9 cellular contexts compared by ENCODE assay signal in genomic region chr3:195893121-195893449, GRCh38. TPM values are rescaled to one million over a fixed set of nuclear protein-coding genes. Genes with fewer than 3 reads are reported as not detected.
DNase-seq lines count a peak whose midpoint lies in the region; ATAC-seq and TF ChIP-seq lines count a peak whose summit lies in the region.
"Had no signal": no experiment of that assay in that cellular context is flagged by ENCODE, and none has a peak within 500 bp of the region (broad histone marks: within the 10 kb centered on the region; RNA-seq: fewer than 3 reads in every experiment).

No MANE protein-coding gene starts in this region.

- no peaks in the 10 kb centered on the region for H3K9me3 Mint-ChIP-seq in activated B cell treated with CpG ODN at 0.5 μM for 24 hours
- no peaks in the 10 kb centered on the region for H3K9me3 Mint-ChIP-seq in naive thymus-derived CD4-positive, alpha-beta T cell
- no peaks in the 10 kb centered on the region for H3K9me3 Mint-ChIP-seq in Caco-2 (ENCODE audit: unreplicated experiment)

- POLR2A ChIA-PET in activated B cell treated with CpG ODN at 0.5 μM for 24 hours (lab: Charles Lee) (interaction anchor here (1.1 to 6.3 kb wide), 3 partner anchors 10 to 22 kb away, joined by 4 to 217 read pairs (median 38); partner anchors contain the start of gene TNK2), Caco-2 (lab: Charles Lee) (no interaction called here)
- POLR2A ChIA-PET in naive thymus-derived CD4-positive, alpha-beta T cell (lab: Charles Lee): interaction anchor here (0.6 to 13.5 kb wide), 3 partner anchors 14 to 1183 kb away, joined by 3 to 209 read pairs (median 52); partner anchors contain the start of gene TNK2

- no peak for TF ChIP-seq CTCF in activated B cell treated with CpG ODN at 0.5 μM for 24 hours (IDR thresholded peaks at IDR 0.05)
- TF ChIP-seq CTCF in left ventricle myocardium inferior (IDR thresholded peaks at IDR 0.05; ENCODE audit: borderline replicate concordance): no peak
- no peak for TF ChIP-seq CTCF in sigmoid colon (IDR thresholded peaks at IDR 0.05)
- no peak for TF ChIP-seq CTCF in Caco-2 (IDR thresholded peaks at IDR 0.05; ENCODE audit: insufficient read depth in 1 of 2, low read depth in 1 of 2, low read length in 1 of 2, severe bottlenecking in 1 of 2, unreplicated experiment in 1 of 2)

- H3K27me3 Mint-ChIP-seq in activated B cell treated with CpG ODN at 0.5 μM for 24 hours: no peaks in the 10 kb centered on the region
- no peaks in the 10 kb centered on the region for H3K27me3 Mint-ChIP-seq in naive thymus-derived CD4-positive, alpha-beta T cell
- H3K27me3 Mint-ChIP-seq in Caco-2 (ENCODE audit: insufficient read depth, unreplicated experiment): no peaks in the 10 kb centered on the region

- peak overlapping the region; percentile 30 for H3K27ac Mint-ChIP-seq in activated B cell treated with CpG ODN at 0.5 μM for 24 hours
- peak overlapping the region in 3 of 9 donors; percentile 13 to 89 (median 62) for H3K27ac Mint-ChIP-seq in naive thymus-derived CD4-positive, alpha-beta T cell
- H3K27ac Mint-ChIP-seq in Caco-2 (ENCODE audit: unreplicated experiment): no peak overlapping the region

- no TSS peak for BruUV-seq in Caco-2 (replicated peaks; lab: Mats Ljungman, UMichigan)

- CTCF ChIA-PET in activated B cell treated with CpG ODN at 0.5 μM for 24 hours (lab: Charles Lee) (interaction anchor here (0.8 to 5.7 kb wide), 5 partner anchors 15 to 40 kb away, joined by 3 to 103 read pairs (median 67); partner anchors contain the start of gene TNK2), Caco-2 (lab: Charles Lee) (interaction anchor here (2.1 to 2.9 kb wide), 2 partner anchors 15 to 34 kb away, joined by 9 to 23 read pairs; partner anchors contain the start of gene TNK2)
- CTCF ChIA-PET in naive thymus-derived CD4-positive, alpha-beta T cell (lab: Charles Lee): interaction anchor here (0.7 to 6.6 kb wide), 6 partner anchors 15 to 34 kb away, joined by 3 to 74 read pairs (median 24); partner anchors contain the start of gene TNK2

- no peak for TF ChIP-seq POLR2A in sigmoid colon (IDR thresholded peaks at IDR 0.05)

- H3K9me3 ChIP-seq in left ventricle myocardium inferior (replicated peaks) (no peaks in the 10 kb centered on the region), sigmoid colon (no peaks in the 10 kb centered on the region), Caco-2 (no peaks in the 10 kb centered on the region)
- H3K9me3 ChIP-seq in naive thymus-derived CD4-positive, alpha-beta T cell (ENCODE audit: control insufficient read depth in 2 of 3, low read length in 3 of 3): no peaks in the 10 kb centered on the region

- H3K27ac ChIP-seq in left ventricle myocardium inferior (replicated peaks) (peak overlapping the region; percentile 80), sigmoid colon (peak overlapping the region; percentile 90 to 95 (median 93))
- H3K27ac ChIP-seq in naive thymus-derived CD4-positive, alpha-beta T cell (ENCODE audit: low read depth, low read length): no peak overlapping the region

- H3K27me3 ChIP-seq in left ventricle myocardium inferior (ENCODE audit: low read depth) (no peaks in the 10 kb centered on the region), sigmoid colon (no peaks in the 10 kb centered on the region), Caco-2 (replicated peaks; ENCODE audit: control insufficient read depth, insufficient read depth, low read length) (no peaks in the 10 kb centered on the region)
- H3K27me3 ChIP-seq in naive thymus-derived CD4-positive, alpha-beta T cell (ENCODE audit: control insufficient read depth in 2 of 2, insufficient read depth in 2 of 2, low read length in 2 of 2): no peaks in the 10 kb centered on the region

- peaks cover 41% of the 10 kb centered on the region for H3K4me1 Mint-ChIP-seq in activated B cell treated with CpG ODN at 0.5 μM for 24 hours
- peaks cover 32 to 49% (median 36%) of the 10 kb centered on the region in 7 donors for H3K4me1 Mint-ChIP-seq in naive thymus-derived CD4-positive, alpha-beta T cell
- H3K4me1 Mint-ChIP-seq in Caco-2 (ENCODE audit: low read depth, unreplicated experiment): peaks cover 21% of the 10 kb centered on the region

- ATAC-seq in activated B cell treated with CpG ODN at 0.5 μM for 24 hours (ENCODE audit: low read depth) (no peak), GM21723 (IDR thresholded peaks at IDR 0.05; ENCODE audit: unreplicated experiment) (no peak)
- no peak for ATAC-seq in naive thymus-derived CD4-positive, alpha-beta T cell
- ATAC-seq: stimulated activated naive CD8-positive, alpha-beta T cell treated with anti-CD3 and anti-CD28 coated beads, Interleukin-15, Interleukin-2, amounts not matched to agents 100 U/mL and 50 U/mL, for 24 hours had no signal

- H3K36me3 Mint-ChIP-seq in activated B cell treated with CpG ODN at 0.5 μM for 24 hours (ENCODE audit: low read depth) (peaks cover 8% of the 10 kb centered on the region), Caco-2 (ENCODE audit: insufficient read depth, unreplicated experiment) (peaks cover 14% of the 10 kb centered on the region)
- peaks cover 0 to under 1% (median 0%) of the 10 kb centered on the region in 5 donors for H3K36me3 Mint-ChIP-seq in naive thymus-derived CD4-positive, alpha-beta T cell

- DNase-seq in GM03348 (ENCODE audit: low spot score) (peak; percentile 42), activated B cell treated with CpG ODN at 0.5 μM for 24 hours (no peak), left ventricle myocardium inferior (peak; percentile 74), sigmoid colon (peak; percentile 79), superior temporal gyrus (ENCODE audit: extremely low spot score) (no peak), Caco-2 (no peak)
- DNase-seq in naive thymus-derived CD4-positive, alpha-beta T cell: no peak
- DNase-seq: stimulated activated naive CD8-positive, alpha-beta T cell treated with anti-CD3 and anti-CD28 coated beads, Interleukin-15, Interleukin-2, amounts not matched to agents 100 U/mL and 50 U/mL, for 24 hours had no signal

- 62 to 75% methylated on average over 8 of the region's 8 CpGs for WGBS in sigmoid colon, 2 donors

- H3K4me1 ChIP-seq in left ventricle myocardium inferior (peaks cover 68% of the 10 kb centered on the region), sigmoid colon (peaks cover 0 to 76% (median 66%) of the 10 kb centered on the region in 4 donors), Caco-2 (peaks cover 7% of the 10 kb centered on the region)
- peaks cover 7 to 22% of the 10 kb centered on the region in 2 donors for H3K4me1 ChIP-seq in naive thymus-derived CD4-positive, alpha-beta T cell (ENCODE audit: control insufficient read depth in 2 of 2, insufficient read depth in 2 of 2, low read length in 2 of 2)

- H3K36me3 ChIP-seq in left ventricle myocardium inferior: no peaks in the 10 kb centered on the region
- peaks cover 0 to 4% (median 0%) of the 10 kb centered on the region in 4 donors for H3K36me3 ChIP-seq in sigmoid colon
- peaks cover 0 to 18% (median under 1%) of the 10 kb centered on the region in 3 experiments for H3K36me3 ChIP-seq in naive thymus-derived CD4-positive, alpha-beta T cell (ENCODE audit: control insufficient read depth in 2 of 3, insufficient read depth in 3 of 3, low read length in 3 of 3)
- H3K36me3 ChIP-seq in Caco-2 (ENCODE audit: control insufficient read depth, insufficient read depth, low read length): no peaks in the 10 kb centered on the region

- H3K4me3 ChIP-seq in left ventricle myocardium inferior (peak overlapping the region; percentile 57), sigmoid colon (peak overlapping the region in 3 of 4 donors; percentile 36 to 50 (median 45)), Caco-2 (ENCODE audit: low read depth, low read length) (no peak overlapping the region)
- no peak overlapping the region for H3K4me3 ChIP-seq in naive thymus-derived CD4-positive, alpha-beta T cell (ENCODE audit: low read length)

- H3K4me3 Mint-ChIP-seq in activated B cell treated with CpG ODN at 0.5 μM for 24 hours (no peak overlapping the region), Caco-2 (ENCODE audit: unreplicated experiment) (no peak overlapping the region)
- H3K4me3 Mint-ChIP-seq in naive thymus-derived CD4-positive, alpha-beta T cell: peak overlapping the region in 3 of 10 donors; percentile 5 to 48 (median 17)

- intact Hi-C loops in activated B cell treated with CpG ODN at 0.5 μM for 24 hours (cut with micrococcal nuclease): no loop called here
- intact Hi-C loops in left ventricle myocardium inferior (cut with micrococcal nuclease): no loop called here
- intact Hi-C loops in sigmoid colon (cut with DNase I): no loop called here
- intact Hi-C loops in naive thymus-derived CD4-positive, alpha-beta T cell (cut with micrococcal nuclease): no loop called here
- intact Hi-C loops in Caco-2 (cut with micrococcal nuclease; ENCODE audit: unreplicated experiment): no loop called here

- TF ChIP-seq EP300 in sigmoid colon (IDR thresholded peaks at IDR 0.05): no peak

RNA-seq across cellular contexts. Expression of gene TNK2, which starts 15.3 kb away (rescaled TPM):
- total RNA-seq in activated B cell treated with CpG ODN at 0.5 μM for 24 hours: 108 and 132 TPM in 2 replicates
- total RNA-seq in left ventricle myocardium inferior: 33.2 TPM
- 10 to 100 TPM; 12.5 to 41.0 (median 18.1) TPM for total RNA-seq in sigmoid colon
- 10 to 100 TPM in 2 of 3 donors, 1 to 10 TPM in 1; 8.4 to 44.0 (median 17.1) TPM for polyA plus RNA-seq in sigmoid colon
- total RNA-seq in naive thymus-derived CD4-positive, alpha-beta T cell: 100 to 1,000 TPM; 128 to 196 (median 188) TPM
- polyA plus RNA-seq in naive thymus-derived CD4-positive, alpha-beta T cell: 1 to 10 TPM; 2.0 to 2.6 TPM
- 36.0 and 37.9 TPM in 2 replicates for total RNA-seq in Caco-2 (2022)

Comparison
In these comparisons a context has a peak if more than half of its experiments do, and no peak if none do; other contexts are left out.
1. DNase-seq: peak in GM03348 (single experiment), left ventricle myocardium inferior (single experiment) and sigmoid colon (single experiment); none in activated B cell treated with CpG ODN at 0.5 μM for 24 hours (single experiment), naive thymus-derived CD4-positive, alpha-beta T cell (0 of 9), superior temporal gyrus (single experiment) and Caco-2 (0 of 2).
2. H3K4me3 ChIP-seq: peak in left ventricle myocardium inferior (single experiment) and sigmoid colon (3 of 4); none in naive thymus-derived CD4-positive, alpha-beta T cell (single experiment) and Caco-2 (single experiment).